Comparison of ENCODE assay signal across 27 cellular contexts in the genomic region with DNA sequence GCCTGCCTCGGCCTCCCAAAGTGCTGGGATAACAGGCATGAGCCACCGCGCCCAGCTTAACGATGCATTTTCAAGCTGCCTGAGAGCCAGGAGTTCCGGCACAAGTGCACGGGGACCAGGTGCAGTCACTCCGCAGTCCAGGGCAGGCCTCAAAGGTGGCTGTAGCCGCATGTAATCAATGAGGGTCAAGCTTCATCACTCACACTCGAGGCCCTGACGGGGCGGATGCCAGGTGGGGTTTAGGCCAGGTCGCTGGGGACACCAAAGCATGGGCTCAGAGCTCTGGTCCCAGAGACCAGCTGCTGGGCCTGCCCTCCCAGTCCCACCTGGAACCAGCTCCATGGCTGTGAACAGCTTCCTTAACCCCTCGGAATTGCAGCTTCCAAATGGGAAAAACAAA. TPM values are rescaled to one million over a fixed set of nuclear protein-coding genes. Genes with fewer than 3 reads are reported as not detected.
"Had no signal": no experiment of that assay in that cellular context is flagged by ENCODE, and none has a peak within 500 bp of the region (broad histone marks: within the 10 kb centered on the region; RNA-seq: fewer than 3 reads in every experiment).

No MANE protein-coding gene starts in this region.

- FAIRE-seq: colon, urothelium cell line had no signal

- H3K4me3 ChIP-seq: adrenal gland, left ventricle myocardium inferior, mucosa of descending colon, smooth muscle cell, stomach had no signal

- H3K4me1 ChIP-seq: adrenal gland, foreskin keratinocyte had no signal

- H3K9me3 ChIP-seq: adrenal gland, left ventricle myocardium inferior, mucosa of descending colon, neutrophil, stomach had no signal

- H3K9ac ChIP-seq: parathyroid adenoma had no signal

- ATAC-seq: activated T-cell treated with anti-CD3 and anti-CD28 coated beads, Interleukin-2, amount 50 U/mL, for 72 hours; foreskin keratinocyte; mucosa of descending colon had no signal

- H3K36me3 ChIP-seq: adrenal gland, left ventricle myocardium inferior, neutrophil had no signal

- H3K27me3 ChIP-seq: adrenal gland, foreskin keratinocyte, neutrophil, stomach had no signal

- H3K27ac ChIP-seq: adrenal gland, epithelial cell of prostate, foreskin keratinocyte, left ventricle myocardium inferior, neutrophil, parathyroid adenoma had no signal

- DNase-seq: activated CD4-positive, CD25-positive, alpha-beta regulatory T cell treated with anti-CD3 and anti-CD28 coated beads, Interleukin-2, amount 50 U/mL, for 72 hours; activated CD8-positive, alpha-beta memory T cell treated with anti-CD3 and anti-CD28 coated beads for 24 hours; activated gamma-delta T cell; activated T-cell treated with anti-CD3 and anti-CD28 coated beads, Interleukin-2, amount 50 U/mL, for 72 hours; adrenal gland; endodermal cell; foreskin keratinocyte; glutamatergic neuron; islet precursor cell; left ventricle myocardium inferior; mammary epithelial cell; mucosa of descending colon; naive B cell; stimulated activated CD4-positive, alpha-beta T cell treated with anti-CD3 and anti-CD28 coated beads, Interleukin-4, amount 100 ng/mL, for 1 hour; stomach; T1000 had no signal

RNA-seq across cellular contexts. Expression of a gene that starts 43.0 kb away (rescaled TPM):
- total RNA-seq: activated T-cell treated with anti-CD3 and anti-CD28 coated beads, Interleukin-2, amount 50 U/mL, for 72 hours; adrenal gland; cardiac septum; fibroblast of lung; foreskin keratinocyte; left ventricle myocardium inferior; mammary epithelial cell; mucosa of descending colon; sciatic nerve; smooth muscle cell; stomach; T-helper 1 cell treated with Interleukin-12 subunit alpha and Interleukin-12 subunit beta and Interleukin-4 antibody, amounts not matched to agents 30 ng/mL and 1 ng/mL, for 36 hours had no signal
- polyA plus RNA-seq: adrenal gland, fibroblast of lung, foreskin keratinocyte, mammary epithelial cell, smooth muscle cell, stomach, thymus had no signal
